ENCODE assay signal across 32 cellular contexts in genomic region chr1:171117085-171117484, GRCh38. TPM values are rescaled to one million over a fixed set of nuclear protein-coding genes. Genes with fewer than 3 reads are reported as not detected.
"Had no signal": no experiment of that assay in that cellular context is flagged by ENCODE, and none has a peak within 500 bp of the region (broad histone marks: within the 10 kb centered on the region; RNA-seq: fewer than 3 reads in every experiment).

No MANE protein-coding gene starts in this region.

- H3K4me1 ChIP-seq: adrenal gland, Peyer's patch, SJSA1 had no signal

- DNase-seq: activated CD4-positive, alpha-beta T cell treated with anti-CD3 and anti-CD28 coated beads for 36 hours; activated CD4-positive, alpha-beta T cell treated with anti-CD3 and anti-CD28 coated beads, Interleukin-2, amount 10 ng/mL, durations not matched to agents 7 days and 5 days; activated CD4-positive, alpha-beta T cell treated with anti-CD3 and anti-CD28 coated beads, Interleukin-2, amount 50 U/mL, for 48 hours; activated CD8-positive, alpha-beta T cell treated with anti-CD3 and anti-CD28 coated beads, Interleukin-2, amount 10 ng/mL, durations not matched to agents 7 days and 5 days; activated gamma-delta T cell treated with Interleukin-2 at 50 U/mL for 16 hours; activated naive CD4-positive, alpha-beta T cell treated with anti-CD3 and anti-CD28 coated beads for 36 hours; activated T-cell treated with anti-CD3 and anti-CD28 coated beads, Interleukin-2, amount 50 U/mL, for 4 hours; adrenal gland; brain microvascular endothelial cell; central memory CD4-positive, alpha-beta T cell; KG1; NCI-H1092 treated with DMSO at 0.1 percent for 48 hours; NCI-H1417 treated with DMSO at 0.1 percent for 48 hours; NCI-H1694; NCI-H2029; NCI-H345; NCI-H510A; NCI-H526; NCI-H748 treated with DMSO at 0.1 percent for 48 hours; NK-92 treated with Interleukin-12 subunit alpha and Interleukin-12 subunit beta, amount 100 ng/mL, for 24 hours; PC-3; Peyer's patch; RPMI8226; SHP77 treated with DMSO at 0.1 percent for 48 hours; SK-N-SH had no signal

- H3K36me3 ChIP-seq: adrenal gland, brain microvascular endothelial cell, Peyer's patch, SJSA1 had no signal

- H3K9me3 Mint-ChIP-seq: activated CD4-positive, alpha-beta T cell treated with anti-CD3 and anti-CD28 coated beads, Interleukin-2, amount 10 ng/mL, durations not matched to agents 7 days and 5 days; activated naive CD4-positive, alpha-beta T cell treated with anti-CD3 and anti-CD28 coated beads for 36 hours; activated naive CD4-positive, alpha-beta T cell treated with anti-CD3 and anti-CD28 coated beads, Interleukin-2, amount 50 U/mL, for 72 hours; activated T-cell treated with anti-CD3 and anti-CD28 coated beads, Interleukin-2, amount 50 U/mL, for 4 hours; activated T-helper 1 cell treated with anti-CD3 and anti-CD28 coated beads, Interleukin-12 subunit alpha, Interleukin-12 subunit beta, Interleukin-2, Interleukin-4 antibody, amounts not matched to agents 30 ng/mL and 10 ng/mL and 1 ng/mL, durations not matched to agents 14 hours and 24 hours and 36 hours; T-helper 1 cell treated with Interleukin-12 subunit alpha and Interleukin-12 subunit beta and Interleukin-4 antibody, amounts not matched to agents 30 μg/mL and 1 μg/mL, for 36 hours; T-helper 2 cell treated with Interferon-gamma antibody and Interleukin-4, amounts not matched to agents 5 μg/mL and 100 μg/mL, for 36 hours; WTC11 had no signal

- H3K27ac Mint-ChIP-seq: activated CD4-positive, alpha-beta T cell treated with anti-CD3 and anti-CD28 coated beads for 36 hours; activated CD4-positive, alpha-beta T cell treated with anti-CD3 and anti-CD28 coated beads, Interleukin-2, amount 10 ng/mL, durations not matched to agents 7 days and 5 days; activated CD8-positive, alpha-beta T cell treated with anti-CD3 and anti-CD28 coated beads, Interleukin-2, amount 10 ng/mL, durations not matched to agents 7 days and 5 days; activated naive CD4-positive, alpha-beta T cell treated with anti-CD3 and anti-CD28 coated beads for 36 hours; activated naive CD4-positive, alpha-beta T cell treated with anti-CD3 and anti-CD28 coated beads, Interleukin-2, amount 50 U/mL, for 72 hours; activated T-helper 1 cell treated with anti-CD3 and anti-CD28 coated beads, Interleukin-12 subunit alpha, Interleukin-12 subunit beta, Interleukin-2, Interleukin-4 antibody, amounts not matched to agents 30 ng/mL and 10 ng/mL and 1 ng/mL, durations not matched to agents 14 hours and 24 hours and 36 hours; T-helper 1 cell treated with Interleukin-12 subunit alpha and Interleukin-12 subunit beta and Interleukin-4 antibody, amounts not matched to agents 30 μg/mL and 1 μg/mL, for 36 hours; T-helper 2 cell treated with Interferon-gamma antibody and Interleukin-4, amounts not matched to agents 5 μg/mL and 100 μg/mL, for 36 hours; WTC11 had no signal

- H3K4me2 ChIP-seq: SK-N-SH had no signal

- H3K4me3 Mint-ChIP-seq: activated CD4-positive, alpha-beta T cell treated with anti-CD3 and anti-CD28 coated beads for 36 hours; activated CD4-positive, alpha-beta T cell treated with anti-CD3 and anti-CD28 coated beads, Interleukin-2, amount 10 ng/mL, durations not matched to agents 7 days and 5 days; activated CD8-positive, alpha-beta T cell treated with anti-CD3 and anti-CD28 coated beads, Interleukin-2, amount 10 ng/mL, durations not matched to agents 7 days and 5 days; activated naive CD4-positive, alpha-beta T cell treated with anti-CD3 and anti-CD28 coated beads for 36 hours; activated T-cell treated with anti-CD3 and anti-CD28 coated beads, Interleukin-2, amount 50 U/mL, for 4 hours; activated T-helper 1 cell treated with anti-CD3 and anti-CD28 coated beads, Interleukin-12 subunit alpha, Interleukin-12 subunit beta, Interleukin-2, Interleukin-4 antibody, amounts not matched to agents 30 ng/mL and 10 ng/mL and 1 ng/mL, durations not matched to agents 14 hours and 24 hours and 36 hours; T-helper 1 cell treated with Interleukin-12 subunit alpha and Interleukin-12 subunit beta and Interleukin-4 antibody, amounts not matched to agents 30 μg/mL and 1 μg/mL, for 36 hours; T-helper 2 cell treated with Interferon-gamma antibody and Interleukin-4, amounts not matched to agents 5 μg/mL and 100 μg/mL, for 36 hours; WTC11 had no signal

- H3K9ac ChIP-seq: SK-N-SH had no signal

- H3K36me3 Mint-ChIP-seq: activated naive CD4-positive, alpha-beta T cell treated with anti-CD3 and anti-CD28 coated beads, Interleukin-2, amount 50 U/mL, for 72 hours; WTC11 had no signal

- H3K9me3 ChIP-seq: adrenal gland, Peyer's patch, SJSA1, SK-N-SH had no signal

- H3K27me3 ChIP-seq: adrenal gland, brain microvascular endothelial cell, Peyer's patch, SJSA1 had no signal

- H3K27ac ChIP-seq: adrenal gland, brain microvascular endothelial cell, Peyer's patch, SJSA1 had no signal

- H3K4me1 Mint-ChIP-seq: activated CD4-positive, alpha-beta T cell treated with anti-CD3 and anti-CD28 coated beads for 36 hours; activated CD4-positive, alpha-beta T cell treated with anti-CD3 and anti-CD28 coated beads, Interleukin-2, amount 10 ng/mL, durations not matched to agents 7 days and 5 days had no signal

- H3K4me3 ChIP-seq: adrenal gland, Peyer's patch, SJSA1 had no signal

RNA-seq across cellular contexts. Expression of gene FMO3, which starts 26.4 kb away (rescaled TPM):
- total RNA-seq: activated CD4-positive, alpha-beta T cell treated with anti-CD3 and anti-CD28 coated beads for 36 hours; activated CD4-positive, alpha-beta T cell treated with anti-CD3 and anti-CD28 coated beads, Interleukin-2, amount 10 ng/mL, durations not matched to agents 7 days and 5 days; activated CD8-positive, alpha-beta T cell treated with anti-CD3 and anti-CD28 coated beads, Interleukin-2, amount 10 ng/mL, durations not matched to agents 7 days and 5 days; activated naive CD4-positive, alpha-beta T cell treated with anti-CD3 and anti-CD28 coated beads for 36 hours; activated naive CD4-positive, alpha-beta T cell treated with anti-CD3 and anti-CD28 coated beads, Interleukin-2, amount 50 U/mL, for 72 hours; activated T-cell treated with anti-CD3 and anti-CD28 coated beads, Interleukin-2, amount 50 U/mL, for 4 hours; activated T-helper 1 cell treated with anti-CD3 and anti-CD28 coated beads, Interleukin-12 subunit alpha, Interleukin-12 subunit beta, Interleukin-2, Interleukin-4 antibody, amounts not matched to agents 30 ng/mL and 10 ng/mL and 1 ng/mL, durations not matched to agents 14 hours and 24 hours and 36 hours; LHCN-M2; PC-3; WTC11 had no signal
